In genomic region chr3:21722768-21723167, GRCh38 we compare ENCODE assay signal across 22 cellular contexts. TPM values are rescaled to one million over a fixed set of nuclear protein-coding genes. Genes with fewer than 3 reads are reported as not detected.
DNase-seq lines count a peak whose midpoint lies in the region; ATAC-seq and TF ChIP-seq lines count a peak whose summit lies in the region.
"Had no signal": no experiment of that assay in that cellular context is flagged by ENCODE, and none has a peak within 500 bp of the region (broad histone marks: within the 10 kb centered on the region; RNA-seq: fewer than 3 reads in every experiment).

No MANE protein-coding gene starts in this region.

- intact Hi-C loops in Right ventricle myocardium superior (cut with DNase I) (no loop called here), ascending aorta (cut with DNase I) (no loop called here)

- H3K36me3 ChIP-seq in right atrium auricular region, result no peaks in the 10 kb centered on the region
- H3K36me3 ChIP-seq in ascending aorta, result no peaks in the 10 kb centered on the region
- H3K36me3 ChIP-seq: HAP-1 had no signal

- H3K4me3 ChIP-seq in right atrium auricular region (no peak overlapping the region), ascending aorta (no peak overlapping the region), epithelial cell of esophagus (ENCODE audit: low read length) (no peak overlapping the region)
- H3K4me3 ChIP-seq: A549, GM23338, HAP-1 had no signal

- ATAC-seq in Right ventricle myocardium superior (ENCODE audit: poor library complexity), result peak; percentile 57
- ATAC-seq: A549, GM23338 had no signal

- DNase-seq in Right ventricle myocardium superior, result no peak
- no peak for DNase-seq in right atrium auricular region (ENCODE audit: low spot score)
- DNase-seq in ascending aorta (ENCODE audit: low spot score in 2 of 2), result no peak
- peak; percentile 3 for DNase-seq in epithelial cell of esophagus (ENCODE audit: low read depth)
- DNase-seq in NAMALWA (ENCODE audit: low spot score), result no peak
- DNase-seq in NCI-H1105 (lab: John Stamatoyannopoulos, UW), result no peak
- no peak for DNase-seq in T-helper 9 cell
- DNase-seq: 8988T; ACHN; C1 segment of cervical spinal cord; Calu3; CD4-positive, alpha-beta memory T cell; COR-L47; DMS53; DMS79 treated with DMSO at 0.1 percent for 48 hours; GF-D8; HFFc6 had no signal

- TF ChIP-seq CTCF in right atrium auricular region (IDR thresholded peaks at IDR 0.05) (no peak), ascending aorta (IDR thresholded peaks at IDR 0.05) (no peak), epithelial cell of esophagus (IDR thresholded peaks at IDR 0.05; ENCODE audit: insufficient read depth, low read depth, low read length, missing control alignments) (no peak)

- H3K4me1 ChIP-seq in right atrium auricular region (no peaks in the 10 kb centered on the region), ascending aorta (peaks cover 3 to 23% of the 10 kb centered on the region in 2 donors)
- H3K4me1 ChIP-seq: A549, HAP-1 had no signal

- no peak overlapping the region for H3K27ac ChIP-seq in right atrium auricular region
- peak overlapping the region; percentile 63 to 69 for H3K27ac ChIP-seq in ascending aorta
- H3K27ac ChIP-seq: A549 had no signal

- H3K27me3 ChIP-seq in right atrium auricular region (no peaks in the 10 kb centered on the region), ascending aorta (no peaks in the 10 kb centered on the region)

- H3K9me3 ChIP-seq in right atrium auricular region, result no peaks in the 10 kb centered on the region
- peaks cover 0 to 8% of the 10 kb centered on the region in 2 donors for H3K9me3 ChIP-seq in ascending aorta
- H3K9me3 ChIP-seq: A549, HAP-1 had no signal

RNA-seq across cellular contexts. Expression of gene ZNF385D, which starts 28.2 kb away (rescaled TPM):
- 2.2 TPM for total RNA-seq in Right ventricle myocardium superior
- 1 to 10 TPM in 1 of 2 donors, under 1 TPM in 1; 0.59 to 1.1 TPM for total RNA-seq in right atrium auricular region
- total RNA-seq in ascending aorta, result 32.0 TPM
- total RNA-seq: Calu3; CD4-positive, alpha-beta memory T cell; Daoy; H4 had no signal

Comparison
In these comparisons a context has a peak if more than half of its experiments do, and no peak if none do; other contexts are left out.
1. H3K27ac ChIP-seq: peak in ascending aorta (2 of 2); none in right atrium auricular region (0 of 2).
2. RNA of gene ZNF385D, which starts 28.2 kb away (total RNA-seq): 32.0 TPM in ascending aorta (single experiment); 2.2 TPM in Right ventricle myocardium superior (single experiment) and 0.59 to 1.1 TPM in right atrium auricular region; every median in the first group is over 10 times any median in the second.